Comparison of ENCODE assay signal across 1 cellular context in the genomic region with DNA sequence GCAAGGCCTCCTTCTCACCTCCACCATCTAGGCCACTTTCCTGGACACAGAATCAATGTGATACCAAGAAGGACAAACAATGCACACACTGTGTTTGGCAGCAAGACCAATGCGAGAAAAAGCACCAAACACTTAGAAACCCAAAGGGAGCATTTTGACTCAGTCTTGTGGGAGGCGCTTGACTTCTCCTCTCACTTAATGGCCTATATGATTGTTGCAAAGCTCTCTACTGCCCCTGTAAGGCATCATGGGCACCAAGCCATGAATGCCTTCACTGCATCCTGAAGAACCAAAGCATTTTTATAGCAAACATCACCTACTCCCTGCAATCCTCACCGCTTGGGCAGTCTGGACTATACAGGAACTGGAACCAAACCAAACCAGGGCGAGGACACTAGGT.
TF ChIP-seq lines count a peak whose summit lies in the region.

No MANE protein-coding gene starts in this region.

TF ChIP-seq in GM12891, 5 proteins besides CTCF, POLR2A, EP300 and RAD21:
- TF ChIP-seq POLR2AphosphoS5 (IDR thresholded peaks at IDR 0.05; ENCODE audit: low read depth, low read length) = no peak
- TF ChIP-seq PAX5 (IDR thresholded peaks at IDR 0.05; ENCODE audit: insufficient read depth, low read length, severe bottlenecking) = no peak
- no peak for TF ChIP-seq TAF1 (IDR thresholded peaks at IDR 0.05; ENCODE audit: low read depth, low read length)
- no peak for TF ChIP-seq POU2F2 (IDR thresholded peaks at IDR 0.05; ENCODE audit: low read depth, low read length)
- no peak for TF ChIP-seq SPI1 (IDR thresholded peaks at IDR 0.05; ENCODE audit: low read depth, low read length)
